In the genomic region with DNA sequence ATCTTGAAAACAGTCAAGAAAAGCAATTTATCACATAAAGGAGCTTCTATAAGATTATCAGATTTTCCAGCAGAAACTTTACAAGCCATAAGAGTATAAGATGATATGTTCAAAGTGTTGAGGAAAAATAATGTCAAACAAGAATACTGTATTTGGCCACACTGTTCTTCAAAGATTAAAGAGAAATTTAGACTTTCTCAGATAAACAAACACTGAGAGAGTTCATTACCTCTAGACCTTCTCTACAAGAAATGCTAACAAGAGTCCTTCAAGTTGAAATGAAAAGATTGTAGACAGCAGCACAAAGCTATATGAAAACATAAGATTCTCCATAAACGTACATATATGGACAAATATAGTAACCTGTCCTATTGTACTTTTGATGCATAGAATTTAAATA, we compare ENCODE assay signal across 29 cellular contexts.
"Had no signal": no experiment of that assay in that cellular context is flagged by ENCODE, and none has a peak within 500 bp of the region (broad histone marks: within the 10 kb centered on the region; RNA-seq: fewer than 3 reads in every experiment).

No MANE protein-coding gene starts in this region.

- ATAC-seq: stimulated activated effector memory CD8-positive, alpha-beta T cell treated with anti-CD3 and anti-CD28 coated beads, Interleukin-12 subunit alpha, Interleukin-12 subunit beta, amount 100 ng/mL, for 72 hours; stimulated activated memory B cell treated with anti-CD40 and anti-IgM and Interleukin-4, amounts not matched to agents 10 μg/mL and 1 μg/mL and 100 μg/mL, for 72 hours; stimulated activated naive B cell treated with anti-CD40 and anti-IgM and Interleukin-4, amounts not matched to agents 10 μg/mL and 1 μg/mL and 100 μg/mL, for 72 hours; stimulated activated naive CD8-positive, alpha-beta T cell treated with anti-CD3 and anti-CD28 coated beads, Interleukin-15, amount 100 ng/mL, for 72 hours; stimulated activated naive CD8-positive, alpha-beta T cell treated with anti-CD3 and anti-CD28 coated beads, Interleukin-15, Interleukin-2, amounts not matched to agents 100 U/mL and 50 U/mL, for 24 hours; upper lobe of right lung had no signal

- H3K4me3 Mint-ChIP-seq: stimulated activated effector memory CD8-positive, alpha-beta T cell treated with anti-CD3 and anti-CD28 coated beads, Interleukin-12 subunit alpha, Interleukin-12 subunit beta, amount 100 ng/mL, for 72 hours; stimulated activated memory B cell treated with anti-CD40 and anti-IgM and Interleukin-4, amounts not matched to agents 10 μg/mL and 1 μg/mL and 100 μg/mL, for 72 hours; stimulated activated naive B cell treated with anti-CD40 and anti-IgM and Interleukin-4, amounts not matched to agents 10 μg/mL and 1 μg/mL and 100 μg/mL, for 72 hours; stimulated activated naive CD8-positive, alpha-beta T cell treated with anti-CD3 and anti-CD28 coated beads, Interleukin-15, amount 100 ng/mL, for 72 hours; stimulated activated naive CD8-positive, alpha-beta T cell treated with anti-CD3 and anti-CD28 coated beads, Interleukin-15, Interleukin-2, amounts not matched to agents 100 ng/mL and 50 ng/mL, for 24 hours; type B pancreatic cell had no signal

- H3K36me3 Mint-ChIP-seq: stimulated activated effector memory CD8-positive, alpha-beta T cell treated with anti-CD3 and anti-CD28 coated beads, Interleukin-12 subunit alpha, Interleukin-12 subunit beta, amount 100 ng/mL, for 72 hours; type B pancreatic cell had no signal

- H3K36me3 ChIP-seq: stomach, suprapubic skin, thoracic aorta, thyroid gland, tibial artery, tibial nerve, transverse colon, upper lobe of left lung, upper lobe of right lung, uterus, vagina had no signal

- H3K4me1 Mint-ChIP-seq: stimulated activated effector memory CD8-positive, alpha-beta T cell treated with anti-CD3 and anti-CD28 coated beads, Interleukin-12 subunit alpha, Interleukin-12 subunit beta, amount 100 ng/mL, for 72 hours; stimulated activated memory B cell treated with anti-CD40 and anti-IgM and Interleukin-4, amounts not matched to agents 10 μg/mL and 1 μg/mL and 100 μg/mL, for 72 hours; stimulated activated naive B cell treated with anti-CD40 and anti-IgM and Interleukin-4, amounts not matched to agents 10 μg/mL and 1 μg/mL and 100 μg/mL, for 72 hours; stimulated activated naive CD8-positive, alpha-beta T cell treated with anti-CD3 and anti-CD28 coated beads, Interleukin-15, amount 100 ng/mL, for 72 hours had no signal

- H3K27ac Mint-ChIP-seq: stimulated activated effector memory CD8-positive, alpha-beta T cell treated with anti-CD3 and anti-CD28 coated beads, Interleukin-12 subunit alpha, Interleukin-12 subunit beta, amount 100 ng/mL, for 72 hours; stimulated activated memory B cell treated with anti-CD40 and anti-IgM and Interleukin-4, amounts not matched to agents 10 μg/mL and 1 μg/mL and 100 μg/mL, for 72 hours; stimulated activated naive B cell treated with anti-CD40 and anti-IgM and Interleukin-4, amounts not matched to agents 10 μg/mL and 1 μg/mL and 100 μg/mL, for 72 hours; stimulated activated naive CD8-positive, alpha-beta T cell treated with anti-CD3 and anti-CD28 coated beads, Interleukin-15, amount 100 ng/mL, for 72 hours; stimulated activated naive CD8-positive, alpha-beta T cell treated with anti-CD3 and anti-CD28 coated beads, Interleukin-15, Interleukin-2, amounts not matched to agents 100 ng/mL and 50 ng/mL, for 24 hours; type B pancreatic cell had no signal

- H3K4me1 ChIP-seq: stomach, suprapubic skin, testis, thyroid gland, tibial artery, tibial nerve, transverse colon, upper lobe of left lung, upper lobe of right lung, uterus, vagina had no signal

- H3K9me3 ChIP-seq: testis, thoracic aorta, thyroid gland, uterus, vagina had no signal

- H3K4me3 ChIP-seq: stomach, suprapubic skin, testis, thoracic aorta, thyroid gland, tibial artery, tibial nerve, transverse colon, upper lobe of left lung, upper lobe of right lung, uterus, vagina had no signal

- H3K27ac ChIP-seq: stomach, suprapubic skin, testis, thoracic aorta, thyroid gland, tibial artery, tibial nerve, transverse colon, upper lobe of left lung, upper lobe of right lung, uterus, vagina had no signal

- FAIRE-seq: urothelium cell line had no signal

- H3K27me3 ChIP-seq: stomach, suprapubic skin, testis, thyroid gland, tibial artery, tibial nerve, transverse colon, upper lobe of left lung, upper lobe of right lung, uterus, vagina had no signal

- DNase-seq: stimulated activated CD4-positive, alpha-beta T cell treated with anti-CD3 and anti-CD28 coated beads, Interleukin-2, amount 100 ng/mL, for 48 hours; stimulated activated CD4-positive, alpha-beta T cell treated with anti-CD3 and anti-CD28 coated beads, Interleukin-4, amount 100 ng/mL, for 1 hour; stimulated activated CD4-positive, alpha-beta T cell treated with anti-CD3 and anti-CD28 coated beads, Interleukin-4, amount 100 ng/mL, for 24 hours; stimulated activated CD4-positive, alpha-beta T cell treated with anti-CD3 and anti-CD28 coated beads, Interleukin-4, amount 100 ng/mL, for 4 hours; stimulated activated CD8-positive, alpha-beta memory T cell treated with anti-CD3 and anti-CD28 coated beads, Interleukin-4, amount 100 ng/mL, for 48 hours; stimulated activated naive B cell treated with anti-CD40 and anti-IgM and Interleukin-4, amounts not matched to agents 10 μg/mL and 1 μg/mL and 100 μg/mL, for 72 hours; stimulated activated naive CD4-positive, alpha-beta T cell; stimulated activated naive CD4-positive, alpha-beta T cell treated with Interleukin-2 at 50 U/mL for 16 hours; stimulated activated naive CD8-positive, alpha-beta T cell treated with anti-CD3 and anti-CD28 coated beads, Interleukin-15, amount 100 ng/mL, for 72 hours; stimulated activated naive CD8-positive, alpha-beta T cell treated with anti-CD3 and anti-CD28 coated beads, Interleukin-15, Interleukin-2, amounts not matched to agents 100 U/mL and 50 U/mL, for 24 hours; stomach; substantia nigra; testis; thyroid gland; tibial artery; transverse colon; trophoblast cell; upper lobe of left lung; upper lobe of right lung; uterus had no signal

- H3K27me3 Mint-ChIP-seq: stimulated activated naive CD8-positive, alpha-beta T cell treated with anti-CD3 and anti-CD28 coated beads, Interleukin-15, amount 100 ng/mL, for 72 hours; type B pancreatic cell had no signal
